Comparison of ENCODE assay signal across 8 cellular contexts in the genomic region with DNA sequence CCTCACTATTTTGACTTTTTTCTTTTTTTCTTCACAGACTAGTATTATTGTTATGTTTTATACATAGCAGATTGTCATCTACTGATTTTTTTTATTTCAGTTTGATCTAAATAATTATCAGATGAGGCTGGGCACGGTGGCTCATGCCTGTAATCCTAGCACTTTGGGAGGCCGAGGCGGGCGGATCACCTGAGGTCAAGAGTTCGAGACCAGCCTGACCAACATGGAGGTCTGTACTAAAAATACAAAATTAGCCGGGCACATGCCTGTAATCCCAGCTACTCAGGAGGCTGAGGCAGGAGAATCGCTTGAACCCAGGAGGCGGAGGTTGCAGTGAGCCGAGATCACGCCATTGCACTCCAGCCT.
DNase-seq lines count a peak whose midpoint lies in the region; ATAC-seq and TF ChIP-seq lines count a peak whose summit lies in the region.
"Not testable (repeated sequence)": the region's sequence is repeated elsewhere in the genome, so short reads cannot be mapped to it uniquely, and the experiment has no call there.

No MANE protein-coding gene starts in this region.

- peak overlapping the region; percentile 73 for H4K91ac ChIP-seq in trophoblast cell (ENCODE audit: low read depth, low read length)

- not testable (repeated sequence) for DNase-seq in HL-60 (ENCODE audit: low read depth in 1 of 2, low spot score in 1 of 2); lower lobe of right lung; trophoblast cell; tibial artery
- DNase-seq in activated CD4-positive, alpha-beta T cell treated with anti-CD3 and anti-CD28 coated beads, Interleukin-2, amount 10 ng/mL, durations not matched to agents 24 days and 14 days, result peak; percentile 52

- not testable (repeated sequence) for H3K9me3 Mint-ChIP-seq in activated CD4-positive, alpha-beta T cell treated with anti-CD3 and anti-CD28 coated beads, Interleukin-2, amount 10 ng/mL, durations not matched to agents 24 days and 14 days; activated naive CD4-positive, alpha-beta T cell treated with anti-CD3 and anti-CD28 coated beads, Interleukin-2, amount 50 U/mL, for 24 hours; dendritic cell treated with granulocyte-macrophage colony-stimulating factor and Interleukin-4, amounts not matched to agents 40 ng/mL and 50 ng/mL, for 4 days

- not testable (repeated sequence) for H3K4ac ChIP-seq in trophoblast cell (ENCODE audit: low read depth, low read length)

- H3K4me3 ChIP-seq in ACC112 (ENCODE audit: low read depth, low read length); HL-60 (replicated peaks; ENCODE audit: insufficient read depth, low read length); lower lobe of right lung; trophoblast cell (ENCODE audit: low read depth, low read length); tibial artery: not testable (repeated sequence)

- H3K27ac Mint-ChIP-seq in activated CD4-positive, alpha-beta T cell treated with anti-CD3 and anti-CD28 coated beads, Interleukin-2, amount 10 ng/mL, durations not matched to agents 24 days and 14 days, result peak overlapping the region; percentile 69
- H3K27ac Mint-ChIP-seq in activated naive CD4-positive, alpha-beta T cell treated with anti-CD3 and anti-CD28 coated beads, Interleukin-2, amount 50 U/mL, for 24 hours, result peak overlapping the region; percentile 41
- peak overlapping the region; percentile 97 for H3K27ac Mint-ChIP-seq in dendritic cell treated with granulocyte-macrophage colony-stimulating factor and Interleukin-4, amounts not matched to agents 40 ng/mL and 50 ng/mL, for 4 days

- not testable (repeated sequence) for H3K36me3 ChIP-seq in ACC112 (ENCODE audit: insufficient read depth, low read length); lower lobe of right lung; trophoblast cell (ENCODE audit: control insufficient read depth in 1 of 2, insufficient read depth in 2 of 2, low read length in 2 of 2); tibial artery

- H3K14ac ChIP-seq in trophoblast cell (ENCODE audit: low read length), result not testable (repeated sequence)

- H3K79me1 ChIP-seq in trophoblast cell (ENCODE audit: low read length), result peaks cover 12% of the 10 kb centered on the region

- H3K4me1 Mint-ChIP-seq in activated CD4-positive, alpha-beta T cell treated with anti-CD3 and anti-CD28 coated beads, Interleukin-2, amount 10 ng/mL, durations not matched to agents 24 days and 14 days, result peaks cover 33% of the 10 kb centered on the region
- H3K4me1 Mint-ChIP-seq in activated naive CD4-positive, alpha-beta T cell treated with anti-CD3 and anti-CD28 coated beads, Interleukin-2, amount 50 U/mL, for 24 hours, result peaks cover 23% of the 10 kb centered on the region
- H3K4me1 Mint-ChIP-seq in dendritic cell treated with granulocyte-macrophage colony-stimulating factor and Interleukin-4, amounts not matched to agents 40 ng/mL and 50 ng/mL, for 4 days (ENCODE audit: low read depth), result peaks cover 41% of the 10 kb centered on the region

- peaks cover 32% of the 10 kb centered on the region for H3K36me3 Mint-ChIP-seq in activated CD4-positive, alpha-beta T cell treated with anti-CD3 and anti-CD28 coated beads, Interleukin-2, amount 10 ng/mL, durations not matched to agents 24 days and 14 days (ENCODE audit: low read depth)
- H3K36me3 Mint-ChIP-seq in activated naive CD4-positive, alpha-beta T cell treated with anti-CD3 and anti-CD28 coated beads, Interleukin-2, amount 50 U/mL, for 24 hours, result peaks cover 16% of the 10 kb centered on the region
- peaks cover 22% of the 10 kb centered on the region for H3K36me3 Mint-ChIP-seq in dendritic cell treated with granulocyte-macrophage colony-stimulating factor and Interleukin-4, amounts not matched to agents 40 ng/mL and 50 ng/mL, for 4 days (ENCODE audit: low read depth)

- peak overlapping the region; percentile 30 for H3K18ac ChIP-seq in trophoblast cell (ENCODE audit: low read length)

- TF ChIP-seq CTCF in HL-60 (IDR thresholded peaks at IDR 0.05; ENCODE audit: insufficient read depth, low read length); lower lobe of right lung (IDR thresholded peaks at IDR 0.05); tibial artery (IDR thresholded peaks at IDR 0.05): not testable (repeated sequence)

- not testable (repeated sequence) for H3K27me3 ChIP-seq in ACC112 (ENCODE audit: insufficient read depth, low read length); HL-60 (ENCODE audit: insufficient read depth, poor library complexity, severe bottlenecking); lower lobe of right lung (ENCODE audit: low read depth); trophoblast cell (ENCODE audit: insufficient read depth, low read length); tibial artery

- H3K4me3 Mint-ChIP-seq in activated CD4-positive, alpha-beta T cell treated with anti-CD3 and anti-CD28 coated beads, Interleukin-2, amount 10 ng/mL, durations not matched to agents 24 days and 14 days; activated naive CD4-positive, alpha-beta T cell treated with anti-CD3 and anti-CD28 coated beads, Interleukin-2, amount 50 U/mL, for 24 hours; dendritic cell treated with granulocyte-macrophage colony-stimulating factor and Interleukin-4, amounts not matched to agents 40 ng/mL and 50 ng/mL, for 4 days: not testable (repeated sequence)

- not testable (repeated sequence) for H2AK5ac ChIP-seq in trophoblast cell (ENCODE audit: low read length)

- H3K4me1 ChIP-seq in ACC112 (ENCODE audit: control insufficient read depth, insufficient read depth, low read length, unreplicated experiment), result peaks cover 22% of the 10 kb centered on the region
- H3K4me1 ChIP-seq in lower lobe of right lung, result peaks cover 41% of the 10 kb centered on the region
- not testable (repeated sequence) for H3K4me1 ChIP-seq in trophoblast cell (ENCODE audit: control insufficient read depth in 1 of 2, insufficient read depth in 2 of 2, low read length in 2 of 2)
- H3K4me1 ChIP-seq in tibial artery, result peaks cover 0 to 44% (median 18%) of the 10 kb centered on the region in 4 donors

- H3K4me2 ChIP-seq in trophoblast cell (ENCODE audit: low read length), result not testable (repeated sequence)

- H3K9ac ChIP-seq in trophoblast cell (ENCODE audit: low read length), result not testable (repeated sequence)

- WGBS in trophoblast cell (ENCODE audit: extremely low coverage, insufficient coverage, insufficient read length), result no CpG with 5 or more reads among the region's 10 CpGs

- intact Hi-C loops in activated CD4-positive, alpha-beta T cell treated with anti-CD3 and anti-CD28 coated beads, Interleukin-2, amount 10 ng/mL, durations not matched to agents 24 days and 14 days (cut with micrococcal nuclease); dendritic cell treated with granulocyte-macrophage colony-stimulating factor and Interleukin-4, amounts not matched to agents 40 ng/mL and 50 ng/mL, for 4 days (cut with micrococcal nuclease); lower lobe of right lung (cut with DNase I); tibial artery (cut with DNase I; ENCODE audit: low total_unique reads): not testable (repeated sequence)

- H3K27ac ChIP-seq in ACC112 (ENCODE audit: low read depth, low read length) (peak overlapping the region; percentile 82), HL-60 (replicated peaks) (peak overlapping the region; percentile 51; the same call in 1 of the 2 replicates), lower lobe of right lung (peak overlapping the region; percentile 32), trophoblast cell (ENCODE audit: low read depth, low read length) (peak overlapping the region; percentile 76), tibial artery (peak overlapping the region; percentile 25 to 51)

- H3K9me3 ChIP-seq in lower lobe of right lung; trophoblast cell (ENCODE audit: insufficient read depth, low read depth, low read length); tibial artery: not testable (repeated sequence)

- not testable (repeated sequence) for H2BK12ac ChIP-seq in trophoblast cell (ENCODE audit: low read length)

- not testable (repeated sequence) for H3K79me2 ChIP-seq in ACC112 (ENCODE audit: control insufficient read depth, insufficient read depth, low read length, unreplicated experiment); trophoblast cell (ENCODE audit: control insufficient read depth, insufficient read depth, low read length, poor library complexity)

- H2BK5ac ChIP-seq in trophoblast cell (ENCODE audit: low read depth, low read length, poor library complexity), result peak overlapping the region; percentile 79

- H2AFZ ChIP-seq in ACC112 (ENCODE audit: low read length, unreplicated experiment); trophoblast cell (ENCODE audit: insufficient read depth, low read length, poor library complexity): not testable (repeated sequence)

- ATAC-seq in lower lobe of right lung, result not testable (repeated sequence)

- peak overlapping the region; percentile 51 for H2BK120ac ChIP-seq in trophoblast cell (ENCODE audit: insufficient read depth, low read length, poor library complexity)

- not testable (repeated sequence) for H3K23ac ChIP-seq in trophoblast cell (ENCODE audit: low read length)

- not testable (repeated sequence) for H3K27me3 Mint-ChIP-seq in activated CD4-positive, alpha-beta T cell treated with anti-CD3 and anti-CD28 coated beads, Interleukin-2, amount 10 ng/mL, durations not matched to agents 24 days and 14 days; activated naive CD4-positive, alpha-beta T cell treated with anti-CD3 and anti-CD28 coated beads, Interleukin-2, amount 50 U/mL, for 24 hours; dendritic cell treated with granulocyte-macrophage colony-stimulating factor and Interleukin-4, amounts not matched to agents 40 ng/mL and 50 ng/mL, for 4 days

- H4K12ac ChIP-seq in trophoblast cell (ENCODE audit: low read depth, low read length), result not testable (repeated sequence)

- H4K8ac ChIP-seq in trophoblast cell (ENCODE audit: low read depth, low read length), result not testable (repeated sequence)

Comparison
In these comparisons a context has a peak if more than half of its experiments do, and no peak if none do; other contexts are left out.
1. H3K27ac ChIP-seq: peak in every context shown above with its lines; median percentile 82 in ACC112; 76 in trophoblast cell; 51 in HL-60; 38 in tibial artery; 32 in lower lobe of right lung.
2. H3K27ac Mint-ChIP-seq: peak in every context shown above with its lines; median percentile 97 in dendritic cell treated with granulocyte-macrophage colony-stimulating factor and Interleukin-4, amounts not matched to agents 40 ng/mL and 50 ng/mL, for 4 days; 69 in activated CD4-positive, alpha-beta T cell treated with anti-CD3 and anti-CD28 coated beads, Interleukin-2, amount 10 ng/mL, durations not matched to agents 24 days and 14 days; 41 in activated naive CD4-positive, alpha-beta T cell treated with anti-CD3 and anti-CD28 coated beads, Interleukin-2, amount 50 U/mL, for 24 hours.